19 cellular contexts compared by ENCODE assay signal in genomic region chr14:88985654-88986053, GRCh38.
DNase-seq lines count a peak whose midpoint lies in the region; ATAC-seq and TF ChIP-seq lines count a peak whose summit lies in the region.
"Had no signal": no experiment of that assay in that cellular context is flagged by ENCODE, and none has a peak within 500 bp of the region (broad histone marks: within the 10 kb centered on the region; RNA-seq: fewer than 3 reads in every experiment).

No MANE protein-coding gene starts in this region.

- H3K4me1 ChIP-seq in cardiac muscle cell (ENCODE audit: low read depth) (no peaks in the 10 kb centered on the region), left ventricle myocardium inferior (no peaks in the 10 kb centered on the region)
- H3K4me1 ChIP-seq: HAP-1 had no signal

- H3K36me3 ChIP-seq in cardiac muscle cell, result no peaks in the 10 kb centered on the region
- no peaks in the 10 kb centered on the region for H3K36me3 ChIP-seq in left ventricle myocardium inferior
- H3K36me3 ChIP-seq: BLaER1 treated with 17β-estradiol and CSF1 and Interleukin-3, amounts not matched to agents 10 nM and 100 nM; HAP-1; SJSA1 had no signal

- ATAC-seq in HG02884 (IDR thresholded peaks at IDR 0.05; ENCODE audit: unreplicated experiment), result no peak
- ATAC-seq: K562 had no signal

- H3K27ac ChIP-seq in cardiac muscle cell, result no peak overlapping the region
- H3K27ac ChIP-seq in left ventricle myocardium inferior (replicated peaks), result no peak overlapping the region
- H3K27ac ChIP-seq: BLaER1 treated with 17β-estradiol and CSF1 and Interleukin-3, amounts not matched to agents 10 nM and 100 nM; SJSA1 had no signal

- DNase-seq in cardiac muscle cell (ENCODE audit: low read depth in 1 of 2, low spot score in 1 of 2) (peak; percentile 18 to 24), left ventricle myocardium inferior (no peak), SK-N-DZ (ENCODE audit: low spot score) (peak; percentile 100), fibroblast of the aortic adventitia (ENCODE audit: low read depth) (peak; percentile 18), GM03348 (ENCODE audit: low spot score) (no peak)
- DNase-seq in activated CD4-positive, alpha-beta T cell treated with anti-CD3 and anti-CD28 coated beads for 4 hours, result no peak
- DNase-seq in stimulated activated naive CD4-positive, alpha-beta T cell treated with Interleukin-2 at 50 U/mL for 16 hours (lab: John Stamatoyannopoulos, UW), result no peak
- DNase-seq: 8988T; CD8-positive, alpha-beta memory T cell; GDM1; NCI-H1417 treated with DMSO at 0.1 percent for 48 hours; NCI-H2029; NCI-H510A; NK-92 treated with Interleukin-12 subunit alpha and Interleukin-12 subunit beta, amount 100 ng/mL, for 24 hours had no signal

- H3K9me3 ChIP-seq in cardiac muscle cell (ENCODE audit: low read depth), result no peaks in the 10 kb centered on the region
- peaks cover 18% of the 10 kb centered on the region for H3K9me3 ChIP-seq in left ventricle myocardium inferior (replicated peaks)
- H3K9me3 ChIP-seq: HAP-1, SJSA1 had no signal

- H3K4me3 ChIP-seq in cardiac muscle cell (no peak overlapping the region), left ventricle myocardium inferior (no peak overlapping the region), fibroblast of the aortic adventitia (ENCODE audit: low read depth, low read length) (no peak overlapping the region)
- H3K4me3 ChIP-seq: BLaER1 treated with 17β-estradiol and CSF1 and Interleukin-3, amounts not matched to agents 10 nM and 100 nM; HAP-1; K562; SJSA1 had no signal

- no peak for TF ChIP-seq CTCF in cardiac muscle cell (IDR thresholded peaks at IDR 0.05; ENCODE audit: low read depth, low read length)
- TF ChIP-seq CTCF in left ventricle myocardium inferior (IDR thresholded peaks at IDR 0.05; ENCODE audit: borderline replicate concordance), result no peak
- no peak for TF ChIP-seq CTCF in fibroblast of the aortic adventitia (IDR thresholded peaks at IDR 0.05; ENCODE audit: insufficient read depth, low read length)

- intact Hi-C loops in left ventricle myocardium inferior (cut with micrococcal nuclease), result no loop called here

- H3K27me3 ChIP-seq in cardiac muscle cell (no peaks in the 10 kb centered on the region), left ventricle myocardium inferior (ENCODE audit: low read depth) (peaks cover 23% of the 10 kb centered on the region)
- H3K27me3 ChIP-seq: BLaER1 treated with 17β-estradiol and CSF1 and Interleukin-3, amounts not matched to agents 10 nM and 100 nM; SJSA1 had no signal

Comparison
In these comparisons a context has a peak if more than half of its experiments do, and no peak if none do; other contexts are left out.
1. DNase-seq: peak in cardiac muscle cell (2 of 2), SK-N-DZ (single experiment) and fibroblast of the aortic adventitia (single experiment); none in left ventricle myocardium inferior (single experiment), activated CD4-positive, alpha-beta T cell treated with anti-CD3 and anti-CD28 coated beads for 4 hours (0 of 2), GM03348 (single experiment) and stimulated activated naive CD4-positive, alpha-beta T cell treated with Interleukin-2 at 50 U/mL for 16 hours (single experiment).